ENCODE assay signal across 8 cellular contexts in the genomic region with DNA sequence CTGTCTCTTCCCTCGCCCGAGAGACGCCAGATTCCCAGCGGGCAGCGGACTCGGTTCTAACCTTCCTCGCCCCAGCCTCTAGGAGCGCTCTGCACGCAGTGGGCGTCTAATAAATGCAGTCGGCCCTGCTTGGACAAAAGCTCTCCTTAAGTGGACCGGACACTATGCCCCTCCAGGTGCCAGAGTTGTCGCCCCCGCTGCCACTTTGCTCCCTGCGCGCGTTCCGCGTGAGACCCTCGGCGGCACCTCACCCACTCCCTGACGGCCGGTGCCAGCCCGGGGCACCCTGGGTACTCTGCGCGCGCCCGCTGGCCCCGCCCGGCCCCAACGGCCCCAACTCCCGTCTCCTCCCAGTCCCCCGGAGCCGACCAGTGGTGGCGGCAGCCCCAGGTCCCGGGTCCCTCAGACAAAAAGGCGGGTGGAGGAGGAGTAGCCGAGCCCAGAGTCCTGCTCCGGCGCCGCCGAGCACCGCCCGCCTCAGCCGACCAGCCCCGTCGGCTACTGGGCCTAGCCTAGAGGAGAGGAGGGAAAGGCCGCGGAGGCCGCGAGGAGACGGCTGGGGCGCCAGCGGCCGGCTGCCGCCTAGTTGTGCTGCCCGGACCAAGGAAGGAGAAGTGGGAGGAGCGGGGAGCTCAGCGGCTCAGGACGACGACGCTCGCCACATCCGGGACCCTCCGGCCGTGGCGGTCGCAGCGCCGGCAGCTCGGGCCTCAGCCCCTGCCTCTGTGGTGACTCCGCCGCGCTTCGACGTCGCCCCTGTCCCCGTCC.
DNase-seq lines count a peak whose midpoint lies in the region; ATAC-seq and TF ChIP-seq lines count a peak whose summit lies in the region.

No MANE protein-coding gene starts in this region.

- H3F3A ChIP-seq in DOHH2 (ENCODE audit: control insufficient read depth, insufficient read depth), result peaks cover 14% of the 10 kb centered on the region

- H3K9ac ChIP-seq in IMR-90 (ENCODE audit: low read depth, low read length), result peak overlapping the region; percentile 77

- peak overlapping the region; percentile 97 for H3K4me3 ChIP-seq in DOHH2 (ENCODE audit: low read length)
- peak overlapping the region; percentile 75 for H3K4me3 ChIP-seq in IMR-90 (ENCODE audit: insufficient read depth, low read depth, low read length)

- H2BK15ac ChIP-seq in IMR-90 (ENCODE audit: low read depth, low read length), result peak overlapping the region; percentile 34; the same call in 1 of the 3 replicates

- H2AK9ac ChIP-seq in IMR-90 (replicated peaks; ENCODE audit: low read depth, low read length, poor library complexity), result peak overlapping the region; percentile 98

- 0 out of 2 replicates have a peak overlapping the region, but pooled peaks have one; percentile 39 for H2BK20ac ChIP-seq in IMR-90 (ENCODE audit: low read depth, low read length)

- no peaks in the 10 kb centered on the region for H3K9me2 ChIP-seq in DOHH2 (replicated peaks; ENCODE audit: control insufficient read depth, low read length)

- H3K27me3 Mint-ChIP-seq in nephron (ENCODE audit: low read depth), result no peaks in the 10 kb centered on the region
- no peaks in the 10 kb centered on the region for H3K27me3 Mint-ChIP-seq in stimulated activated naive CD8-positive, alpha-beta T cell treated with anti-CD3 and anti-CD28 coated beads, Interleukin-15, amount 100 ng/mL, for 72 hours

- peak overlapping the region; percentile 97 for H3K4me2 ChIP-seq in DOHH2 (ENCODE audit: low read length)
- peak overlapping the region; percentile 92 for H3K4me2 ChIP-seq in IMR-90 (ENCODE audit: low read depth, low read length)

- DNase-seq in IMR-90 (peak; percentile 70), RKO (ENCODE audit: low spot score) (peak; percentile 81), fibroblast of the conjunctiva (ENCODE audit: low read depth) (peak; percentile 31)
- peak; percentile 45 for DNase-seq in activated effector memory CD4-positive, alpha-beta T cell treated with Interleukin-2 at 50 U/mL for 16 hours
- peak; percentile 77 to 79 for DNase-seq in stimulated activated naive CD8-positive, alpha-beta T cell treated with anti-CD3 and anti-CD28 coated beads, Interleukin-15, amount 100 ng/mL, for 72 hours

- POLR2A ChIA-PET in IMR-90 (lab: Charles Lee; ENCODE audit: unreplicated experiment), result interaction anchor here (0.6 kb wide), 1 partner anchor 80 kb away, joined by 3 read pairs; no protein-coding TSS in a partner anchor

- peak overlapping the region; percentile 57 to 91; a peak in 3 of 4 replicates for H4K8ac ChIP-seq in IMR-90 (ENCODE audit: low read depth in 2 of 2, low read length in 2 of 2)

- H3K4me3 Mint-ChIP-seq in nephron, result peak overlapping the region; percentile 98 to 100 (median 100)
- H3K4me3 Mint-ChIP-seq in stimulated activated naive CD8-positive, alpha-beta T cell treated with anti-CD3 and anti-CD28 coated beads, Interleukin-15, amount 100 ng/mL, for 72 hours, result peak overlapping the region; percentile 96 to 97

- dilution Hi-C loops in IMR-90 (cut with HindIII; ENCODE audit: low sequenced_read_pairs, unreplicated experiment), result no loop called here

- H3K27ac ChIP-seq in DOHH2 (ENCODE audit: low read depth, low read length) (peak overlapping the region; percentile 94), IMR-90 (ENCODE audit: insufficient read depth, low read length) (peak overlapping the region; percentile 92)

- H3K9me1 ChIP-seq in IMR-90 (ENCODE audit: insufficient read depth, low read length), result 0 out of 2 replicates have a peak, but pooled peaks cover 2% of the 10 kb centered on the region

- no peaks in the 10 kb centered on the region for H3K27me3 ChIP-seq in DOHH2 (ENCODE audit: control insufficient read depth, low read length)
- no peaks in the 10 kb centered on the region for H3K27me3 ChIP-seq in IMR-90 (ENCODE audit: control insufficient read depth, insufficient read depth, low read length)

- TF ChIP-seq RAD21 in IMR-90 (IDR thresholded peaks at IDR 0.05; ENCODE audit: low read length), result peak; percentile 25; the same call in 1 of the 2 replicates

- H3K36me3 ChIP-seq in DOHH2 (ENCODE audit: control insufficient read depth, low read length) (0 out of 2 replicates have a peak, but pooled peaks cover 6% of the 10 kb centered on the region), IMR-90 (ENCODE audit: control insufficient read depth, insufficient read depth, low read length) (no peaks in the 10 kb centered on the region)

- 1% methylated on average over 27 of the region's 78 CpGs; no CpG with 5 or more reads in 1 of the 2 experiments for WGBS in IMR-90 (ENCODE audit: extremely low coverage in 2 of 2, insufficient read length in 1 of 2), 2 experiments

- H3K4me1 ChIP-seq in DOHH2 (ENCODE audit: control insufficient read depth, low read length) (peaks cover 50% of the 10 kb centered on the region), IMR-90 (ENCODE audit: control insufficient read depth, insufficient read depth, low read length) (peaks cover 2% of the 10 kb centered on the region)

- H2AFZ ChIP-seq in IMR-90 (replicated peaks; ENCODE audit: low read length, poor library complexity), result peak overlapping the region; percentile 100

- H3K4ac ChIP-seq in IMR-90 (ENCODE audit: low read depth, low read length), result peak overlapping the region; percentile 81

- BruUV-seq in IMR-90 (replicated peaks; lab: Mats Ljungman, UMichigan), result no TSS peak

- H3K79me2 ChIP-seq in DOHH2 (ENCODE audit: control insufficient read depth, low read length), result peaks cover 45% of the 10 kb centered on the region

- peaks cover 25% of the 10 kb centered on the region for H3K4me1 Mint-ChIP-seq in nephron
- peaks cover 21% of the 10 kb centered on the region for H3K4me1 Mint-ChIP-seq in stimulated activated naive CD8-positive, alpha-beta T cell treated with anti-CD3 and anti-CD28 coated beads, Interleukin-15, amount 100 ng/mL, for 72 hours

- peak; percentile 67 for TF ChIP-seq CTCF in DOHH2 (IDR thresholded peaks at IDR 0.05; ENCODE audit: low read depth, low read length, poor library complexity, severe bottlenecking)
- peak; percentile 50 for TF ChIP-seq CTCF in IMR-90 (conservative IDR thresholded peaks at IDR 0.05; ENCODE audit: low read depth, low read length)
- peak; percentile 36 to 52 (median 39) for TF ChIP-seq CTCF in nephron (IDR thresholded peaks at IDR 0.05; ENCODE audit: unreplicated experiment in 3 of 3)

- H2BK5ac ChIP-seq in IMR-90 (ENCODE audit: low read depth, low read length, poor library complexity, severe bottlenecking), result peak overlapping the region; percentile 96

- in situ Hi-C loops in IMR-90 (cut with MboI; ENCODE audit: low sequenced_read_pairs), result no loop called here

- intact Hi-C loops in IMR-90 (cut with micrococcal nuclease), result loop anchor here (1.0 to 10.0 kb wide), 3 partner anchors 78 to 123 kb away; a partner anchor contains a TSS

- H3K79me1 ChIP-seq in IMR-90 (ENCODE audit: low read depth in 1 of 2, low read length in 2 of 2), result peaks cover 0 to 21% of the 10 kb centered on the region in 2 experiments

- H4K5ac ChIP-seq in IMR-90 (ENCODE audit: low read depth, low read length), result peak overlapping the region; percentile 85

- peak overlapping the region; percentile 69; the same call in 1 of the 2 replicates for H2BK120ac ChIP-seq in IMR-90 (ENCODE audit: low read depth, low read length)

- H3K27ac Mint-ChIP-seq in nephron, result peak overlapping the region; percentile 95 to 99 (median 97)
- H3K27ac Mint-ChIP-seq in stimulated activated naive CD8-positive, alpha-beta T cell treated with anti-CD3 and anti-CD28 coated beads, Interleukin-15, amount 100 ng/mL, for 72 hours, result peak overlapping the region; percentile 92 to 94

- H4K20me1 ChIP-seq in DOHH2 (ENCODE audit: control insufficient read depth, insufficient read depth, low read depth, low read length) (0 out of 2 replicates have a peak, but pooled peaks cover 3% of the 10 kb centered on the region), IMR-90 (ENCODE audit: insufficient read depth, low read length) (peaks cover 3% of the 10 kb centered on the region; the same call in 1 of the 2 replicates)

- no peaks in the 10 kb centered on the region for H3K36me3 Mint-ChIP-seq in nephron (ENCODE audit: low read depth)

- H3K14ac ChIP-seq in IMR-90 (replicated peaks; ENCODE audit: low read depth, low read length), result peak overlapping the region; percentile 79; the same call in 1 of the 2 replicates

- peak overlapping the region; percentile 16; the same call in 1 of the 2 replicates for H3K18ac ChIP-seq in IMR-90 (ENCODE audit: low read depth, low read length)

- ATAC-seq in GM21529 (IDR thresholded peaks at IDR 0.05; ENCODE audit: unreplicated experiment) (peak; percentile 79), IMR-90 (ENCODE audit: low read depth) (peak; percentile 93)
- peak; percentile 96 for ATAC-seq in stimulated activated naive CD8-positive, alpha-beta T cell treated with anti-CD3 and anti-CD28 coated beads, Interleukin-15, amount 100 ng/mL, for 72 hours

- peak overlapping the region; percentile 53 for H3K56ac ChIP-seq in IMR-90 (ENCODE audit: extremely low read depth, insufficient read depth, low read length)

- H3K9me3 ChIP-seq in DOHH2 (ENCODE audit: control insufficient read depth, insufficient read depth, low read length), result peaks cover 4% of the 10 kb centered on the region; the same call in 1 of the 2 replicates
- H3K9me3 ChIP-seq in IMR-90 (ENCODE audit: control insufficient read depth, insufficient read depth, low read length), result no peaks in the 10 kb centered on the region

- TF ChIP-seq POLR2A in IMR-90 (IDR thresholded peaks at IDR 0.05; ENCODE audit: low read depth, low read length), result peak; percentile 75

- H3K23ac ChIP-seq in IMR-90 (ENCODE audit: low read depth, low read length), result no peak overlapping the region

- peaks cover 9% of the 10 kb centered on the region for H3K9me3 Mint-ChIP-seq in nephron
- no peaks in the 10 kb centered on the region for H3K9me3 Mint-ChIP-seq in stimulated activated naive CD8-positive, alpha-beta T cell treated with anti-CD3 and anti-CD28 coated beads, Interleukin-15, amount 100 ng/mL, for 72 hours

- H4K91ac ChIP-seq in IMR-90 (ENCODE audit: insufficient read depth, low read depth, low read length), result peak overlapping the region; percentile 91

- CTCF ChIA-PET in IMR-90 (lab: Yijun Ruan, JAX), result interaction anchor here (0.6 kb wide), 1 partner anchor 97 kb away, joined by 3 read pairs; no protein-coding TSS in a partner anchor

- H2AK5ac ChIP-seq in IMR-90 (ENCODE audit: low read depth, low read length), result no peak overlapping the region

TF ChIP-seq in IMR-90, 13 proteins besides CTCF, POLR2A, EP300 and RAD21 (continues in another document):
- TF ChIP-seq, protein P1, sequence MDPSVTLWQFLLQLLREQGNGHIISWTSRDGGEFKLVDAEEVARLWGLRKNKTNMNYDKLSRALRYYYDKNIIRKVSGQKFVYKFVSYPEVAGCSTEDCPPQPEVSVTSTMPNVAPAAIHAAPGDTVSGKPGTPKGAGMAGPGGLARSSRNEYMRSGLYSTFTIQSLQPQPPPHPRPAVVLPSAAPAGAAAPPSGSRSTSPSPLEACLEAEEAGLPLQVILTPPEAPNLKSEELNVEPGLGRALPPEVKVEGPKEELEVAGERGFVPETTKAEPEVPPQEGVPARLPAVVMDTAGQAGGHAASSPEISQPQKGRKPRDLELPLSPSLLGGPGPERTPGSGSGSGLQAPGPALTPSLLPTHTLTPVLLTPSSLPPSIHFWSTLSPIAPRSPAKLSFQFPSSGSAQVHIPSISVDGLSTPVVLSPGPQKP (IDR thresholded peaks at IDR 0.05; ENCODE audit: borderline replicate concordance, low read depth, low read length), result no peak
- TF ChIP-seq FOS (IDR thresholded peaks at IDR 0.05; ENCODE audit: low read depth, low read length), result no peak

Comparison
In these comparisons a context has a peak if more than half of its experiments do, and no peak if none do; other contexts are left out.
1. Peak in every context shown above with its lines: DNase-seq, ATAC-seq, H3K4me3 ChIP-seq and H3K27ac ChIP-seq.
2. DNase-seq: peak in every context shown above with its lines; median percentile 81 in RKO; 78 in stimulated activated naive CD8-positive, alpha-beta T cell treated with anti-CD3 and anti-CD28 coated beads, Interleukin-15, amount 100 ng/mL, for 72 hours; 70 in IMR-90; 45 in activated effector memory CD4-positive, alpha-beta T cell treated with Interleukin-2 at 50 U/mL for 16 hours; 31 in fibroblast of the conjunctiva.